In the genomic region with DNA sequence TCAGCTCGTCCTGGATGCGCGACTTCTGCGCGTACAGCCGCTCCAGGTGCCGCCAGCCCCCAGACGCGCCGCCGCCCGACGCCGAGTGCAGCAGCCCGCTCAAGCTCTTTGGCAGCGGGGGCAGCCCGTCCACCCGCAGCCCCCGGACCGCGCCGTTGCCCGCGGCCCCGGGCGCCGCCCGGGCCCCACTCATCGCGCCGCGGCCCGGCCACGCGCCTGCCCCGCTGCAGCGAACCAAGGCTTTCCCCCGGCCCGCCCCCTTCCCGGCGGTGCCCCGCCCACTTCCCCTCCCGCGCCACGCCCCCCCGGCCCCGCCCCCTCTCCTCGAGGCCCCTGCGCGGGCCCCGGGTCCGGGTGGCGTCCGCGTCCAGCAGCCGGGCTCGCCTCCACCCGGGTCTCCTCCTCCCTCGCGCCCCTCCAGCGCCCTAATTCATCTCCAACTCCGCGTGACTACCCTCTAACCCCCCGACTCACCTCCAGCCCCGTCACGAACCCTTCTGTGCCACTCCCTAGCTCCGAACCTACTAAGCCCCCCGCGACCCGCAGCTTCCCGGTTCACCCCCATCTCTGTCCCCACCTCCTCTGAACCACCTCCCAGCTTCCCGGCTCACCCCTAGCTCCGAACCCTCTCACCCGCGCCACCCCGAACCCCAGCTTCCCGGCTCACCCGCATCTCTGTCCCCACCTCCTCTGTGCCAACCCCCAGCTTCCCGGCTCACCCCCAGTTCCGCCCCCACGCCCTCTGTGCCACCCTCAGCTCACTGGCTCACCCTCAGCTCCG, we compare ENCODE assay signal across 1 cellular context.
TF ChIP-seq lines count a peak whose summit lies in the region.

A gene (minus strand): TSS at position 236 of the 781 bp plus-strand sequence. CDS start 43 bp downstream, at position 193.

TF ChIP-seq in HEK293, 187 proteins besides CTCF, POLR2A, EP300 and RAD21 (continued from another document and continues in another):
- TF ChIP-seq, protein P1, sequence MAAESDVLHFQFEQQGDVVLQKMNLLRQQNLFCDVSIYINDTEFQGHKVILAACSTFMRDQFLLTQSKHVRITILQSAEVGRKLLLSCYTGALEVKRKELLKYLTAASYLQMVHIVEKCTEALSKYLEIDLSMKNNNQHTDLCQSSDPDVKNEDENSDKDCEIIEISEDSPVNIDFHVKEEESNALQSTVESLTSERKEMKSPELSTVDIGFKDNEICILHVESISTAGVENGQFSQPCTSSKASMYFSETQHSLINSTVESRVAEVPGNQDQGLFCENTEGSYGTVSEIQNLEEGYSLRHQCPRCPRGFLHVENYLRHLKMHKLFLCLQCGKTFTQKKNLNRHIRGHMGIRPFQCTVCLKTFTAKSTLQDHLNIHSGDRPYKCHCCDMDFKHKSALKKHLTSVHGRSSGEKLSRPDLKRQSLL (tag by site-specific recombination; IDR thresholded peaks at IDR 0.05), result no peak
- TF ChIP-seq ZNF530 (tag by site-specific recombination; IDR thresholded peaks at IDR 0.05; ENCODE audit: low read depth) (no peak), FEZF1 (tag by site-specific recombination; IDR thresholded peaks at IDR 0.05) (no peak), ZNF660 (tag by site-specific recombination; IDR thresholded peaks at IDR 0.05) (no peak), ZFP3 (tag by site-specific recombination; IDR thresholded peaks at IDR 0.05; ENCODE audit: low read depth) (peak; percentile 23; the same call in 1 of the 2 replicates), OVOL3 (tag by site-specific recombination; IDR thresholded peaks at IDR 0.05) (peak; percentile 50; the same call in 1 of the 2 replicates), ZNF16 (tag by site-specific recombination; IDR thresholded peaks at IDR 0.05; ENCODE audit: low read depth) (no peak), KLF8 (tag by site-specific recombination; IDR thresholded peaks at IDR 0.05) (peak; percentile 81), BCL11A (tag by site-specific recombination; IDR thresholded peaks at IDR 0.05; ENCODE audit: low read depth) (peak; percentile 70), ZNF433 (tag by site-specific recombination; IDR thresholded peaks at IDR 0.05; ENCODE audit: low read depth) (no peak), YY2 (tag by site-specific recombination; IDR thresholded peaks at IDR 0.05) (no peak), ZNF394 (tag by site-specific recombination; IDR thresholded peaks at IDR 0.05; ENCODE audit: borderline replicate concordance) (no peak), SETDB1 (IDR thresholded peaks at IDR 0.05; ENCODE audit: insufficient read length, low read length) (no peak), ZEB2 (tag by site-specific recombination; IDR thresholded peaks at IDR 0.05) (peak; percentile 81), ZNF266 (tag by site-specific recombination; IDR thresholded peaks at IDR 0.05; ENCODE audit: low read depth) (peak; percentile 57; the same call in 1 of the 2 replicates), ZNF664 (tag by site-specific recombination; IDR thresholded peaks at IDR 0.05) (no peak), ZNF624 (tag by site-specific recombination; IDR thresholded peaks at IDR 0.05) (0 out of 2 replicates have a peak, but pooled peaks have one; percentile 12), ZNF768 (tag by site-specific recombination; IDR thresholded peaks at IDR 0.05) (no peak; the same call in 1 of the 2 replicates), ZFP37 (tag by site-specific recombination; IDR thresholded peaks at IDR 0.05) (peak; percentile 88), PRDM1 (tag by site-specific recombination; IDR thresholded peaks at IDR 0.05) (no peak), ZNF175 (tag by site-specific recombination; IDR thresholded peaks at IDR 0.05) (0 out of 2 replicates have a peak, but pooled peaks have one; percentile 30), ZNF514 (tag by site-specific recombination; IDR thresholded peaks at IDR 0.05) (no peak), ZNF548 (tag by site-specific recombination; IDR thresholded peaks at IDR 0.05) (no peak), ZNF621 (tag by site-specific recombination; IDR thresholded peaks at IDR 0.05) (no peak), ZNF837 (tag by site-specific recombination; IDR thresholded peaks at IDR 0.05) (no peak), ZNF585B (tag by site-specific recombination; IDR thresholded peaks at IDR 0.05) (peak; percentile 4; the same call in 1 of the 2 replicates), ZNF510 (tag by site-specific recombination; IDR thresholded peaks at IDR 0.05; ENCODE audit: insufficient replicate concordance) (no peak), YY1 (tag by site-specific recombination; IDR thresholded peaks at IDR 0.05) (no peak), ZNF416 (tag by site-specific recombination; IDR thresholded peaks at IDR 0.05) (no peak), TRIM28 (IDR thresholded peaks at IDR 0.05; ENCODE audit: borderline replicate concordance, low read length) (no peak), GLI4 (tag by site-specific recombination; IDR thresholded peaks at IDR 0.05) (peak; percentile 77), KLF10 (tag by site-specific recombination; IDR thresholded peaks at IDR 0.05) (peak; percentile 61; the same call in 1 of the 2 replicates), ZNF404 (tag by site-specific recombination; IDR thresholded peaks at IDR 0.05) (peak; percentile 16; the same call in 1 of the 2 replicates), ZNF76 (tag by site-specific recombination; IDR thresholded peaks at IDR 0.05; ENCODE audit: borderline replicate concordance, low read depth) (peak; percentile 70), ZNF350 (tag by site-specific recombination; IDR thresholded peaks at IDR 0.05) (no peak)
- TF ChIP-seq, protein P2, sequence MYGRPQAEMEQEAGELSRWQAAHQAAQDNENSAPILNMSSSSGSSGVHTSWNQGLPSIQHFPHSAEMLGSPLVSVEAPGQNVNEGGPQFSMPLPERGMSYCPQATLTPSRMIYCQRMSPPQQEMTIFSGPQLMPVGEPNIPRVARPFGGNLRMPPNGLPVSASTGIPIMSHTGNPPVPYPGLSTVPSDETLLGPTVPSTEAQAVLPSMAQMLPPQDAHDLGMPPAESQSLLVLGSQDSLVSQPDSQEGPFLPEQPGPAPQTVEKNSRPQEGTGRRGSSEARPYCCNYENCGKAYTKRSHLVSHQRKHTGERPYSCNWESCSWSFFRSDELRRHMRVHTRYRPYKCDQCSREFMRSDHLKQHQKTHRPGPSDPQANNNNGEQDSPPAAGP (tag by site-specific recombination; IDR thresholded peaks at IDR 0.05), result peak; percentile 78; the same call in 1 of the 2 replicates
- TF ChIP-seq, protein P3, sequence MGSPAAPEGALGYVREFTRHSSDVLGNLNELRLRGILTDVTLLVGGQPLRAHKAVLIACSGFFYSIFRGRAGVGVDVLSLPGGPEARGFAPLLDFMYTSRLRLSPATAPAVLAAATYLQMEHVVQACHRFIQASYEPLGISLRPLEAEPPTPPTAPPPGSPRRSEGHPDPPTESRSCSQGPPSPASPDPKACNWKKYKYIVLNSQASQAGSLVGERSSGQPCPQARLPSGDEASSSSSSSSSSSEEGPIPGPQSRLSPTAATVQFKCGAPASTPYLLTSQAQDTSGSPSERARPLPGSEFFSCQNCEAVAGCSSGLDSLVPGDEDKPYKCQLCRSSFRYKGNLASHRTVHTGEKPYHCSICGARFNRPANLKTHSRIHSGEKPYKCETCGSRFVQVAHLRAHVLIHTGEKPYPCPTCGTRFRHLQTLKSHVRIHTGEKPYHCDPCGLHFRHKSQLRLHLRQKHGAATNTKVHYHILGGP (tag by site-specific recombination; IDR thresholded peaks at IDR 0.05), result no peak
- TF ChIP-seq, protein P4, sequence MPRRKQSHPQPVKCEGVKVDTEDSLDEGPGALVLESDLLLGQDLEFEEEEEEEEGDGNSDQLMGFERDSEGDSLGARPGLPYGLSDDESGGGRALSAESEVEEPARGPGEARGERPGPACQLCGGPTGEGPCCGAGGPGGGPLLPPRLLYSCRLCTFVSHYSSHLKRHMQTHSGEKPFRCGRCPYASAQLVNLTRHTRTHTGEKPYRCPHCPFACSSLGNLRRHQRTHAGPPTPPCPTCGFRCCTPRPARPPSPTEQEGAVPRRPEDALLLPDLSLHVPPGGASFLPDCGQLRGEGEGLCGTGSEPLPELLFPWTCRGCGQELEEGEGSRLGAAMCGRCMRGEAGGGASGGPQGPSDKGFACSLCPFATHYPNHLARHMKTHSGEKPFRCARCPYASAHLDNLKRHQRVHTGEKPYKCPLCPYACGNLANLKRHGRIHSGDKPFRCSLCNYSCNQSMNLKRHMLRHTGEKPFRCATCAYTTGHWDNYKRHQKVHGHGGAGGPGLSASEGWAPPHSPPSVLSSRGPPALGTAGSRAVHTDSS (tag by site-specific recombination; IDR thresholded peaks at IDR 0.05), result no peak
- TF ChIP-seq, protein P5, sequence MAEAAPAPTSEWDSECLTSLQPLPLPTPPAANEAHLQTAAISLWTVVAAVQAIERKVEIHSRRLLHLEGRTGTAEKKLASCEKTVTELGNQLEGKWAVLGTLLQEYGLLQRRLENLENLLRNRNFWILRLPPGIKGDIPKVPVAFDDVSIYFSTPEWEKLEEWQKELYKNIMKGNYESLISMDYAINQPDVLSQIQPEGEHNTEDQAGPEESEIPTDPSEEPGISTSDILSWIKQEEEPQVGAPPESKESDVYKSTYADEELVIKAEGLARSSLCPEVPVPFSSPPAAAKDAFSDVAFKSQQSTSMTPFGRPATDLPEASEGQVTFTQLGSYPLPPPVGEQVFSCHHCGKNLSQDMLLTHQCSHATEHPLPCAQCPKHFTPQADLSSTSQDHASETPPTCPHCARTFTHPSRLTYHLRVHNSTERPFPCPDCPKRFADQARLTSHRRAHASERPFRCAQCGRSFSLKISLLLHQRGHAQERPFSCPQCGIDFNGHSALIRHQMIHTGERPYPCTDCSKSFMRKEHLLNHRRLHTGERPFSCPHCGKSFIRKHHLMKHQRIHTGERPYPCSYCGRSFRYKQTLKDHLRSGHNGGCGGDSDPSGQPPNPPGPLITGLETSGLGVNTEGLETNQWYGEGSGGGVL (tag by site-specific recombination; IDR thresholded peaks at IDR 0.05), result peak; percentile 91
- TF ChIP-seq, protein P6, sequence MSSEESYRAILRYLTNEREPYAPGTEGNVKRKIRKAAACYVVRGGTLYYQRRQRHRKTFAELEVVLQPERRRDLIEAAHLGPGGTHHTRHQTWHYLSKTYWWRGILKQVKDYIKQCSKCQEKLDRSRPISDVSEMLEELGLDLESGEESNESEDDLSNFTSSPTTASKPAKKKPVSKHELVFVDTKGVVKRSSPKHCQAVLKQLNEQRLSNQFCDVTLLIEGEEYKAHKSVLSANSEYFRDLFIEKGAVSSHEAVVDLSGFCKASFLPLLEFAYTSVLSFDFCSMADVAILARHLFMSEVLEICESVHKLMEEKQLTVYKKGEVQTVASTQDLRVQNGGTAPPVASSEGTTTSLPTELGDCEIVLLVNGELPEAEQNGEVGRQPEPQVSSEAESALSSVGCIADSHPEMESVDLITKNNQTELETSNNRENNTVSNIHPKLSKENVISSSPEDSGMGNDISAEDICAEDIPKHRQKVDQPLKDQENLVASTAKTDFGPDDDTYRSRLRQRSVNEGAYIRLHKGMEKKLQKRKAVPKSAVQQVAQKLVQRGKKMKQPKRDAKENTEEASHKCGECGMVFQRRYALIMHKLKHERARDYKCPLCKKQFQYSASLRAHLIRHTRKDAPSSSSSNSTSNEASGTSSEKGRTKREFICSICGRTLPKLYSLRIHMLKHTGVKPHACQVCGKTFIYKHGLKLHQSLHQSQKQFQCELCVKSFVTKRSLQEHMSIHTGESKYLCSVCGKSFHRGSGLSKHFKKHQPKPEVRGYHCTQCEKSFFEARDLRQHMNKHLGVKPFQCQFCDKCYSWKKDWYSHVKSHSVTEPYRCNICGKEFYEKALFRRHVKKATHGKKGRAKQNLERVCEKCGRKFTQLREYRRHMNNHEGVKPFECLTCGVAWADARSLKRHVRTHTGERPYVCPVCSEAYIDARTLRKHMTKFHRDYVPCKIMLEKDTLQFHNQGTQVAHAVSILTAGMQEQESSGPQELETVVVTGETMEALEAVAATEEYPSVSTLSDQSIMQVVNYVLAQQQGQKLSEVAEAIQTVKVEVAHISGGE (tag by site-specific recombination; conservative IDR thresholded peaks at IDR 0.05; ENCODE audit: low read depth), result peak; percentile 68
- TF ChIP-seq, protein P7, sequence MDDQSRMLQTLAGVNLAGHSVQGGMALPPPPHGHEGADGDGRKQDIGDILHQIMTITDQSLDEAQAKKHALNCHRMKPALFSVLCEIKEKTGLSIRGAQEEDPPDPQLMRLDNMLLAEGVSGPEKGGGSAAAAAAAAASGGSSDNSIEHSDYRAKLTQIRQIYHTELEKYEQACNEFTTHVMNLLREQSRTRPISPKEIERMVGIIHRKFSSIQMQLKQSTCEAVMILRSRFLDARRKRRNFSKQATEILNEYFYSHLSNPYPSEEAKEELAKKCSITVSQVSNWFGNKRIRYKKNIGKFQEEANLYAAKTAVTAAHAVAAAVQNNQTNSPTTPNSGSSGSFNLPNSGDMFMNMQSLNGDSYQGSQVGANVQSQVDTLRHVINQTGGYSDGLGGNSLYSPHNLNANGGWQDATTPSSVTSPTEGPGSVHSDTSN (CRISPR knock-in tag; IDR thresholded peaks at IDR 0.05), result 0 out of 2 replicates have a peak, but pooled peaks have one; percentile 8
- TF ChIP-seq, protein P8, sequence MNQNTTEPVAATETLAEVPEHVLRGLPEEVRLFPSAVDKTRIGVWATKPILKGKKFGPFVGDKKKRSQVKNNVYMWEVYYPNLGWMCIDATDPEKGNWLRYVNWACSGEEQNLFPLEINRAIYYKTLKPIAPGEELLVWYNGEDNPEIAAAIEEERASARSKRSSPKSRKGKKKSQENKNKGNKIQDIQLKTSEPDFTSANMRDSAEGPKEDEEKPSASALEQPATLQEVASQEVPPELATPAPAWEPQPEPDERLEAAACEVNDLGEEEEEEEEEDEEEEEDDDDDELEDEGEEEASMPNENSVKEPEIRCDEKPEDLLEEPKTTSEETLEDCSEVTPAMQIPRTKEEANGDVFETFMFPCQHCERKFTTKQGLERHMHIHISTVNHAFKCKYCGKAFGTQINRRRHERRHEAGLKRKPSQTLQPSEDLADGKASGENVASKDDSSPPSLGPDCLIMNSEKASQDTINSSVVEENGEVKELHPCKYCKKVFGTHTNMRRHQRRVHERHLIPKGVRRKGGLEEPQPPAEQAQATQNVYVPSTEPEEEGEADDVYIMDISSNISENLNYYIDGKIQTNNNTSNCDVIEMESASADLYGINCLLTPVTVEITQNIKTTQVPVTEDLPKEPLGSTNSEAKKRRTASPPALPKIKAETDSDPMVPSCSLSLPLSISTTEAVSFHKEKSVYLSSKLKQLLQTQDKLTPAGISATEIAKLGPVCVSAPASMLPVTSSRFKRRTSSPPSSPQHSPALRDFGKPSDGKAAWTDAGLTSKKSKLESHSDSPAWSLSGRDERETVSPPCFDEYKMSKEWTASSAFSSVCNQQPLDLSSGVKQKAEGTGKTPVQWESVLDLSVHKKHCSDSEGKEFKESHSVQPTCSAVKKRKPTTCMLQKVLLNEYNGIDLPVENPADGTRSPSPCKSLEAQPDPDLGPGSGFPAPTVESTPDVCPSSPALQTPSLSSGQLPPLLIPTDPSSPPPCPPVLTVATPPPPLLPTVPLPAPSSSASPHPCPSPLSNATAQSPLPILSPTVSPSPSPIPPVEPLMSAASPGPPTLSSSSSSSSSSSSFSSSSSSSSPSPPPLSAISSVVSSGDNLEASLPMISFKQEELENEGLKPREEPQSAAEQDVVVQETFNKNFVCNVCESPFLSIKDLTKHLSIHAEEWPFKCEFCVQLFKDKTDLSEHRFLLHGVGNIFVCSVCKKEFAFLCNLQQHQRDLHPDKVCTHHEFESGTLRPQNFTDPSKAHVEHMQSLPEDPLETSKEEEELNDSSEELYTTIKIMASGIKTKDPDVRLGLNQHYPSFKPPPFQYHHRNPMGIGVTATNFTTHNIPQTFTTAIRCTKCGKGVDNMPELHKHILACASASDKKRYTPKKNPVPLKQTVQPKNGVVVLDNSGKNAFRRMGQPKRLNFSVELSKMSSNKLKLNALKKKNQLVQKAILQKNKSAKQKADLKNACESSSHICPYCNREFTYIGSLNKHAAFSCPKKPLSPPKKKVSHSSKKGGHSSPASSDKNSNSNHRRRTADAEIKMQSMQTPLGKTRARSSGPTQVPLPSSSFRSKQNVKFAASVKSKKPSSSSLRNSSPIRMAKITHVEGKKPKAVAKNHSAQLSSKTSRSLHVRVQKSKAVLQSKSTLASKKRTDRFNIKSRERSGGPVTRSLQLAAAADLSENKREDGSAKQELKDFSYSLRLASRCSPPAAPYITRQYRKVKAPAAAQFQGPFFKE (tag by site-specific recombination; IDR thresholded peaks at IDR 0.05; ENCODE audit: borderline replicate concordance), result 0 out of 2 replicates have a peak, but pooled peaks have one; percentile 33
